In the genomic region with DNA sequence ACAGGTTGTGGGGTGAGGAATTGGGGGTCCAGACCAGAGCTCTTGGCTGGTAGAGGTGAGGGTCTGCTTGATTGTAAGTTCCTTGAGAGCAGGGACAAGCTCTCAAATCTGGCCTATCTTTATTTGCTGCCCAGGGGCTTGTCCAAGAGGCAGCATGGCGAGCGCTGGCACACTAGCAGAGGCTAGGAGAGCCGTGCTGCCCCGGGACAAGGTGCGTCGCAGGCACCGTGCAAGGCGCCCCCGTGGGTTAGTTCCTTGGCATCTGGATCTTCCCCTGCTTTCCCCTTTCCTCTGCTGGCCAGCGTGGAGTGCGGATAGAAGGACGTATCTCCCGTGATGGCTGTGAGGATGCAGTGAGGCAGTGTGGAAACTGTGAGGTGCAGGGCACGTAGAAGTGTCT, we compare ENCODE assay signal across 2 cellular contexts.
TF ChIP-seq lines count a peak whose summit lies in the region.

No MANE protein-coding gene starts in this region.

TF ChIP-seq in IMR-90, 13 proteins besides CTCF, POLR2A, EP300 and RAD21:
- TF ChIP-seq CHD1 (IDR thresholded peaks at IDR 0.05; ENCODE audit: low read depth, low read length): no peak
- TF ChIP-seq BHLHE40 (IDR thresholded peaks at IDR 0.05; ENCODE audit: low read depth, low read length): no peak
- TF ChIP-seq FOS (IDR thresholded peaks at IDR 0.05; ENCODE audit: low read depth, low read length): no peak
- TF ChIP-seq MAFK (IDR thresholded peaks at IDR 0.05; ENCODE audit: low read depth, low read length): no peak
- TF ChIP-seq RCOR1 (IDR thresholded peaks at IDR 0.05; ENCODE audit: insufficient replicate concordance, low read length): no peak
- no peak for TF ChIP-seq MXI1 (IDR thresholded peaks at IDR 0.05; ENCODE audit: borderline replicate concordance, low read depth, low read length)
- TF ChIP-seq, protein P1, sequence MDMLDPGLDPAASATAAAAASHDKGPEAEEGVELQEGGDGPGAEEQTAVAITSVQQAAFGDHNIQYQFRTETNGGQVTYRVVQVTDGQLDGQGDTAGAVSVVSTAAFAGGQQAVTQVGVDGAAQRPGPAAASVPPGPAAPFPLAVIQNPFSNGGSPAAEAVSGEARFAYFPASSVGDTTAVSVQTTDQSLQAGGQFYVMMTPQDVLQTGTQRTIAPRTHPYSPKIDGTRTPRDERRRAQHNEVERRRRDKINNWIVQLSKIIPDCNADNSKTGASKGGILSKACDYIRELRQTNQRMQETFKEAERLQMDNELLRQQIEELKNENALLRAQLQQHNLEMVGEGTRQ (IDR thresholded peaks at IDR 0.05; ENCODE audit: low read depth, low read length): no peak
- no peak for TF ChIP-seq MAZ (IDR thresholded peaks at IDR 0.05; ENCODE audit: borderline replicate concordance, low read depth, low read length)
- no peak for TF ChIP-seq RFX5 (IDR thresholded peaks at IDR 0.05; ENCODE audit: low read depth, low read length)
- no peak for TF ChIP-seq SMC3 (IDR thresholded peaks at IDR 0.05; ENCODE audit: low read depth, low read length)
- TF ChIP-seq, protein P2, sequence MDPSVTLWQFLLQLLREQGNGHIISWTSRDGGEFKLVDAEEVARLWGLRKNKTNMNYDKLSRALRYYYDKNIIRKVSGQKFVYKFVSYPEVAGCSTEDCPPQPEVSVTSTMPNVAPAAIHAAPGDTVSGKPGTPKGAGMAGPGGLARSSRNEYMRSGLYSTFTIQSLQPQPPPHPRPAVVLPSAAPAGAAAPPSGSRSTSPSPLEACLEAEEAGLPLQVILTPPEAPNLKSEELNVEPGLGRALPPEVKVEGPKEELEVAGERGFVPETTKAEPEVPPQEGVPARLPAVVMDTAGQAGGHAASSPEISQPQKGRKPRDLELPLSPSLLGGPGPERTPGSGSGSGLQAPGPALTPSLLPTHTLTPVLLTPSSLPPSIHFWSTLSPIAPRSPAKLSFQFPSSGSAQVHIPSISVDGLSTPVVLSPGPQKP (IDR thresholded peaks at IDR 0.05; ENCODE audit: borderline replicate concordance, low read depth, low read length): no peak
- no peak for TF ChIP-seq NFE2L2 (IDR thresholded peaks at IDR 0.05; ENCODE audit: low read depth, low read length)
- no peak for TF ChIP-seq CEBPB (IDR thresholded peaks at IDR 0.05; ENCODE audit: low read depth, low read length)

TF ChIP-seq in H1, 55 proteins besides CTCF, POLR2A, EP300 and RAD21:
- TF ChIP-seq BCL11A (IDR thresholded peaks at IDR 0.05; ENCODE audit: low read depth in 2 of 2, low read length in 2 of 2): no peak
